ENCODE assay signal across 1 cellular context in the genomic region with DNA sequence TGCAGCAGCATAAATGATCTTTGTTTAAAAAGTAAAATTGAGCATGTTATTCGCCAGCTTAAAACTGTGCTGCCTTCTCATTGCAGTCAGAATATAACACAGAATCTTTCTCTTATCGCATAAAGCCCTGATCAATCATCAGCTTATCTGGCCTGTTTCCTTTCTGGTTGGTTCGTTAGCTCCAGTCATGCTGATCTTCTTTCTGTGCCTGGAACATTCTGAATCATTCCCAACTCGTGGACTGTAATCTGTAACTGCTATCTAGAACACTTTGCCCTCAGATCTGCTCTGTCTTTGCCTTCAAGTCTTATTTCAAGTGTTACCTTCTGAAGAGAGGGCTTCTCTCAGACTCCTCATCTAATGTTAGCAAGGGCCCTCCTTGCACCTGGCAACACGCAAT.
A peak's percentile ranks its signal among the peaks of the same experiment; 100 is the strongest.
TF ChIP-seq lines count a peak whose summit lies in the region.

No MANE protein-coding gene starts in this region.

TF ChIP-seq in K562, 482 proteins besides CTCF, POLR2A, EP300 and RAD21 (continued from another document and continues in another):
- TF ChIP-seq MGA (IDR thresholded peaks at IDR 0.05) (no peak), FIP1L1 (IDR thresholded peaks at IDR 0.05; ENCODE audit: low read depth, low read length, poor library complexity, severe bottlenecking) (no peak), SAFB2 (IDR thresholded peaks at IDR 0.05; ENCODE audit: borderline replicate concordance, low read depth, low read length, severe bottlenecking) (no peak), CXXC5 (CRISPR knock-in tag; IDR thresholded peaks at IDR 0.05) (no peak), FOS (IDR thresholded peaks at IDR 0.05; ENCODE audit: extremely low read depth, insufficient read length) (no peak), SRSF7 (optimal IDR thresholded peaks at IDR 0.05; ENCODE audit: low read depth, low read length) (no peak), ZNF12 (CRISPR knock-in tag; IDR thresholded peaks at IDR 0.05) (no peak), DACH1 (IDR thresholded peaks at IDR 0.05; ENCODE audit: partially characterized antibody) (no peak), SUPT5H (IDR thresholded peaks at IDR 0.05) (no peak), ZNF717 (CRISPR knock-in tag; IDR thresholded peaks at IDR 0.05) (no peak), SNAPC5 (CRISPR knock-in tag; IDR thresholded peaks at IDR 0.05) (no peak), SREBF1 (IDR thresholded peaks at IDR 0.05; ENCODE audit: borderline replicate concordance, low read depth, low read length) (no peak), SREBF2 (CRISPR knock-in tag; IDR thresholded peaks at IDR 0.05) (no peak), RCOR1 (IDR thresholded peaks at IDR 0.05; ENCODE audit: borderline replicate concordance in 1 of 2, low read depth in 2 of 2, low read length in 2 of 2) (peak in 1 of 2 experiments; percentile 70; a peak in 1 of 4 replicates), MAFK (IDR thresholded peaks at IDR 0.05; ENCODE audit: low read length) (no peak), CREB1 (IDR thresholded peaks at IDR 0.05) (no peak), CREB1 (CRISPR knock-in tag; IDR thresholded peaks at IDR 0.05) (no peak), NEUROD1 (IDR thresholded peaks at IDR 0.05; ENCODE audit: borderline replicate concordance, low read depth, low read length, partially characterized antibody) (no peak), ETV1 (tag; conservative IDR thresholded peaks at IDR 0.05; ENCODE audit: low read depth) (peak; percentile 25; the same call in 1 of the 2 replicates), ZBTB8A (IDR thresholded peaks at IDR 0.05; ENCODE audit: partially characterized antibody) (no peak), DPF2 (IDR thresholded peaks at IDR 0.05) (peak; percentile 84), GTF2A2 (tag; IDR thresholded peaks at IDR 0.05) (no peak), ZNF512 (tag; IDR thresholded peaks at IDR 0.05) (no peak), HCFC1 (IDR thresholded peaks at IDR 0.05; ENCODE audit: low read depth, low read length) (no peak), MAFG (tag; conservative IDR thresholded peaks at IDR 0.05) (peak; percentile 28; the same call in 1 of the 2 replicates), THRAP3 (IDR thresholded peaks at IDR 0.05; ENCODE audit: borderline replicate concordance) (no peak), PHB2 (IDR thresholded peaks at IDR 0.05; ENCODE audit: low read depth) (no peak), ZNF239 (CRISPR knock-in tag; IDR thresholded peaks at IDR 0.05) (no peak), KLF6 (CRISPR knock-in tag; IDR thresholded peaks at IDR 0.05; ENCODE audit: borderline replicate concordance) (no peak), OTX1 (CRISPR knock-in tag; IDR thresholded peaks at IDR 0.05) (no peak), E2F4 (CRISPR knock-in tag; IDR thresholded peaks at IDR 0.05; ENCODE audit: low read depth) (no peak), ZNF124 (CRISPR knock-in tag; IDR thresholded peaks at IDR 0.05) (no peak), THRB (CRISPR knock-in tag; conservative IDR thresholded peaks at IDR 0.05) (no peak)
- TF ChIP-seq, protein P1, sequence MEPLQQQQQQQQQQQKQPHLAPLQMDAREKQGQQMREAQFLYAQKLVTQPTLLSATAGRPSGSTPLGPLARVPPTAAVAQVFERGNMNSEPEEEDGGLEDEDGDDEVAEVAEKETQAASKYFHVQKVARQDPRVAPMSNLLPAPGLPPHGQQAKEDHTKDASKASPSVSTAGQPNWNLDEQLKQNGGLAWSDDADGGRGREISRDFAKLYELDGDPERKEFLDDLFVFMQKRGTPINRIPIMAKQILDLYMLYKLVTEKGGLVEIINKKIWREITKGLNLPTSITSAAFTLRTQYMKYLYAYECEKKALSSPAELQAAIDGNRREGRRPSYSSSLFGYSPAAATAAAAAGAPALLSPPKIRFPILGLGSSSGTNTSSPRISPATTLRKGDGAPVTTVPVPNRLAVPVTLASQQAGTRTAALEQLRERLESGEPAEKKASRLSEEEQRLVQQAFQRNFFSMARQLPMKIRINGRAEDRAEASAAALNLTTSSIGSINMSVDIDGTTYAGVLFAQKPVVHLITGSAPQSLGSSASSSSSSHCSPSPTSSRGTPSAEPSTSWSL (CRISPR knock-in tag; IDR thresholded peaks at IDR 0.05; ENCODE audit: borderline replicate concordance): no peak
- TF ChIP-seq, protein P2, sequence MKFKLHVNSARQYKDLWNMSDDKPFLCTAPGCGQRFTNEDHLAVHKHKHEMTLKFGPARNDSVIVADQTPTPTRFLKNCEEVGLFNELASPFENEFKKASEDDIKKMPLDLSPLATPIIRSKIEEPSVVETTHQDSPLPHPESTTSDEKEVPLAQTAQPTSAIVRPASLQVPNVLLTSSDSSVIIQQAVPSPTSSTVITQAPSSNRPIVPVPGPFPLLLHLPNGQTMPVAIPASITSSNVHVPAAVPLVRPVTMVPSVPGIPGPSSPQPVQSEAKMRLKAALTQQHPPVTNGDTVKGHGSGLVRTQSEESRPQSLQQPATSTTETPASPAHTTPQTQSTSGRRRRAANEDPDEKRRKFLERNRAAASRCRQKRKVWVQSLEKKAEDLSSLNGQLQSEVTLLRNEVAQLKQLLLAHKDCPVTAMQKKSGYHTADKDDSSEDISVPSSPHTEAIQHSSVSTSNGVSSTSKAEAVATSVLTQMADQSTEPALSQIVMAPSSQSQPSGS (CRISPR knock-in tag; IDR thresholded peaks at IDR 0.05): no peak
- TF ChIP-seq, protein P3, sequence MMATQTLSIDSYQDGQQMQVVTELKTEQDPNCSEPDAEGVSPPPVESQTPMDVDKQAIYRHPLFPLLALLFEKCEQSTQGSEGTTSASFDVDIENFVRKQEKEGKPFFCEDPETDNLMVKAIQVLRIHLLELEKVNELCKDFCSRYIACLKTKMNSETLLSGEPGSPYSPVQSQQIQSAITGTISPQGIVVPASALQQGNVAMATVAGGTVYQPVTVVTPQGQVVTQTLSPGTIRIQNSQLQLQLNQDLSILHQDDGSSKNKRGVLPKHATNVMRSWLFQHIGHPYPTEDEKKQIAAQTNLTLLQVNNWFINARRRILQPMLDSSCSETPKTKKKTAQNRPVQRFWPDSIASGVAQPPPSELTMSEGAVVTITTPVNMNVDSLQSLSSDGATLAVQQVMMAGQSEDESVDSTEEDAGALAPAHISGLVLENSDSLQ (IDR thresholded peaks at IDR 0.05): peak; percentile 77
